ENCODE assay signal across 2 cellular contexts in genomic region chr3:177345049-177345972, GRCh38.
A peak's percentile ranks its signal among the peaks of the same experiment; 100 is the strongest.
TF ChIP-seq lines count a peak whose summit lies in the region.

No MANE protein-coding gene starts in this region.

TF ChIP-seq in HCT116, 20 proteins besides CTCF, POLR2A, EP300 and RAD21:
- TF ChIP-seq REST (IDR thresholded peaks at IDR 0.05; ENCODE audit: low read depth) (no peak), ATF3 (IDR thresholded peaks at IDR 0.05) (peak; percentile 71; the same call in 1 of the 2 replicates), SRF (IDR thresholded peaks at IDR 0.05; ENCODE audit: low read depth) (peak; percentile 75), SP1 (IDR thresholded peaks at IDR 0.05; ENCODE audit: low read depth) (peak; percentile 99), ZFX (IDR thresholded peaks at IDR 0.05) (peak; percentile 28; the same call in 1 of the 2 replicates), YY1 (IDR thresholded peaks at IDR 0.05; ENCODE audit: extremely low read depth, insufficient replicate concordance, low read depth, low read length) (peak; percentile 86), MAX (IDR thresholded peaks at IDR 0.05) (peak; percentile 85), CEBPB (IDR thresholded peaks at IDR 0.05; ENCODE audit: low read depth) (peak; percentile 69), ELF1 (IDR thresholded peaks at IDR 0.05; ENCODE audit: borderline replicate concordance, low read depth) (peak; percentile 33; the same call in 1 of the 2 replicates), EZH2 (IDR thresholded peaks at IDR 0.05) (no peak), SIN3A (IDR thresholded peaks at IDR 0.05; ENCODE audit: low read depth) (peak; percentile 64; the same call in 1 of the 2 replicates), CBX3 (IDR thresholded peaks at IDR 0.05; ENCODE audit: low read depth) (peak; percentile 96), POLR2AphosphoS5 (IDR thresholded peaks at IDR 0.05; ENCODE audit: low read depth, low read length) (peak; percentile 75), FOSL1 (IDR thresholded peaks at IDR 0.05; ENCODE audit: low read depth) (peak; percentile 98), JUND (IDR thresholded peaks at IDR 0.05) (peak; percentile 99), ZBTB33 (IDR thresholded peaks at IDR 0.05; ENCODE audit: extremely low read depth, insufficient replicate concordance, low read length) (peak; percentile 81), TCF7L2 (IDR thresholded peaks at IDR 0.05; ENCODE audit: borderline replicate concordance, extremely low read depth, insufficient read depth, insufficient read length) (peak; percentile 84), EZH2phosphoT487 (IDR thresholded peaks at IDR 0.05; ENCODE audit: borderline replicate concordance) (no peak), ZNF274 (IDR thresholded peaks at IDR 0.05; ENCODE audit: low read depth, low read length) (no peak), EGR1 (IDR thresholded peaks at IDR 0.05; ENCODE audit: low read depth) (peak; percentile 72; the same call in 1 of the 2 replicates)

TF ChIP-seq in K562, 482 proteins besides CTCF, POLR2A, EP300 and RAD21 (continued from another document and continues in another):
- TF ChIP-seq ZHX1 (conservative IDR thresholded peaks at IDR 0.05; ENCODE audit: low read length) (0 out of 2 replicates have a peak, but pooled peaks have one; percentile 40), ATF1 (CRISPR knock-in tag; IDR thresholded peaks at IDR 0.05) (no peak), ATF1 (tag; IDR thresholded peaks at IDR 0.05) (peak; percentile 68), XRCC5 (IDR thresholded peaks at IDR 0.05; ENCODE audit: low read depth, low read length) (peak; percentile 48; the same call in 1 of the 2 replicates), MITF (IDR thresholded peaks at IDR 0.05) (no peak), ZNF695 (CRISPR knock-in tag; IDR thresholded peaks at IDR 0.05) (no peak), OTX1 (CRISPR knock-in tag; IDR thresholded peaks at IDR 0.05) (peak; percentile 35; the same call in 1 of the 2 replicates), HMGXB4 (CRISPR knock-in tag; IDR thresholded peaks at IDR 0.05) (no peak), HSF4 (CRISPR knock-in tag; IDR thresholded peaks at IDR 0.05; ENCODE audit: borderline replicate concordance) (no peak; the same call in 1 of the 2 replicates), ZNF408 (CRISPR knock-in tag; IDR thresholded peaks at IDR 0.05; ENCODE audit: low read depth) (no peak), BACH1 (tag; IDR thresholded peaks at IDR 0.05) (peak; percentile 93), CSDE1 (IDR thresholded peaks at IDR 0.05) (no peak), BRF1 (IDR thresholded peaks at IDR 0.05; ENCODE audit: borderline replicate concordance, extremely low read depth, insufficient read length) (no peak), ZNF584 (CRISPR knock-in tag; IDR thresholded peaks at IDR 0.05; ENCODE audit: low read depth) (peak; percentile 93), PHTF2 (CRISPR knock-in tag; IDR thresholded peaks at IDR 0.05) (no peak), IRF1 (CRISPR knock-in tag; IDR thresholded peaks at IDR 0.05; ENCODE audit: borderline replicate concordance) (no peak), MCM3 (IDR thresholded peaks at IDR 0.05) (no peak), PRDM10 (IDR thresholded peaks at IDR 0.05; ENCODE audit: partially characterized antibody) (peak; percentile 71), SETDB1 (IDR thresholded peaks at IDR 0.05; ENCODE audit: low read length) (no peak), ZNF707 (CRISPR knock-in tag; conservative IDR thresholded peaks at IDR 0.05) (peak; percentile 52; the same call in 1 of the 2 replicates), ZC3H11A (IDR thresholded peaks at IDR 0.05; ENCODE audit: low read depth, low read length) (no peak), NEUROD1 (IDR thresholded peaks at IDR 0.05; ENCODE audit: borderline replicate concordance, low read depth, low read length, partially characterized antibody) (peak; percentile 92), TAF15 (IDR thresholded peaks at IDR 0.05; ENCODE audit: low read depth, low read length) (no peak), ZNF507 (tag; conservative IDR thresholded peaks at IDR 0.05) (no peak), ZNF175 (CRISPR knock-in tag; IDR thresholded peaks at IDR 0.05; ENCODE audit: low read depth) (peak; percentile 98), SOX6 (IDR thresholded peaks at IDR 0.05) (peak; percentile 82; the same call in 1 of the 2 replicates), NONO (IDR thresholded peaks at IDR 0.05; ENCODE audit: low read depth in 2 of 2, low read length in 1 of 2) (no peak), TCF15 (CRISPR knock-in tag; IDR thresholded peaks at IDR 0.05) (peak; percentile 77; the same call in 1 of the 2 replicates), FOXM1 (IDR thresholded peaks at IDR 0.05; ENCODE audit: low read depth) (no peak; the same call in none of the 2 replicates), FOXM1 (CRISPR knock-in tag; IDR thresholded peaks at IDR 0.05; ENCODE audit: low read depth) (no peak), ZNF785 (CRISPR knock-in tag; IDR thresholded peaks at IDR 0.05) (no peak), PTRF (tag; IDR thresholded peaks at IDR 0.05) (no peak), GATAD2A (IDR thresholded peaks at IDR 0.05) (peak; percentile 98), KLF16 (IDR thresholded peaks at IDR 0.05) (no peak), HDGF (IDR thresholded peaks at IDR 0.05) (no peak), MYBL2 (IDR thresholded peaks at IDR 0.05; ENCODE audit: low read depth) (no peak; the same call in 1 of the 2 replicates), MYBL2 (CRISPR knock-in tag; IDR thresholded peaks at IDR 0.05; ENCODE audit: borderline replicate concordance) (no peak), ETV6 (IDR thresholded peaks at IDR 0.05; ENCODE audit: borderline replicate concordance in 1 of 2, low read depth in 2 of 2, low read length in 1 of 2) (peak; percentile 76 to 86), ETV6 (CRISPR knock-in tag; IDR thresholded peaks at IDR 0.05; ENCODE audit: borderline replicate concordance) (no peak), TEAD2 (tag; IDR thresholded peaks at IDR 0.05) (peak; percentile 74), TCF3 (CRISPR knock-in tag; IDR thresholded peaks at IDR 0.05) (peak; percentile 74), FOXO4 (CRISPR knock-in tag; IDR thresholded peaks at IDR 0.05) (no peak), EHMT2 (IDR thresholded peaks at IDR 0.05) (peak; percentile 78), ZNF146 (CRISPR knock-in tag; IDR thresholded peaks at IDR 0.05; ENCODE audit: unreplicated experiment) (no peak), ZNF76 (CRISPR knock-in tag; IDR thresholded peaks at IDR 0.05; ENCODE audit: borderline replicate concordance) (no peak), PTTG1 (tag; IDR thresholded peaks at IDR 0.05; ENCODE audit: low read depth) (peak; percentile 63; the same call in 1 of the 2 replicates)
